In genomic region chr4:37758226-37758625, GRCh38 we compare ENCODE assay signal across 13 cellular contexts.
A peak's percentile ranks its signal among the peaks of the same experiment; 100 is the strongest.
DNase-seq lines count a peak whose midpoint lies in the region; ATAC-seq, FAIRE-seq and TF ChIP-seq lines count a peak whose summit lies in the region.
"Had no signal": no experiment of that assay in that cellular context is flagged by ENCODE, and none has a peak within 500 bp of the region (broad histone marks: within the 10 kb centered on the region; RNA-seq: fewer than 3 reads in every experiment).

No MANE protein-coding gene starts in this region.

- peak overlapping the region; percentile 47 to 83 for H3K4me3 Mint-ChIP-seq in CD14-positive monocyte
- peak overlapping the region in 3 of 10 donors; percentile 20 to 44 (median 23) for H3K4me3 Mint-ChIP-seq in naive thymus-derived CD8-positive, alpha-beta T cell
- H3K4me3 Mint-ChIP-seq: nephron progenitor cell; stimulated activated effector memory CD8-positive, alpha-beta T cell treated with anti-CD3 and anti-CD28 coated beads, Interleukin-12 subunit alpha, Interleukin-12 subunit beta, amount 100 ng/mL, for 72 hours had no signal

- ATAC-seq in naive thymus-derived CD8-positive, alpha-beta T cell: peak; percentile 61 to 68
- ATAC-seq: stimulated activated effector memory CD8-positive, alpha-beta T cell treated with anti-CD3 and anti-CD28 coated beads, Interleukin-12 subunit alpha, Interleukin-12 subunit beta, amount 100 ng/mL, for 72 hours had no signal

- no peak for FAIRE-seq in HTR-8/SVneo (lab: Jason Lieb, UNC)

- no peak for TF ChIP-seq CTCF in CD14-positive monocyte (IDR thresholded peaks at IDR 0.05)
- TF ChIP-seq CTCF in GM13977 (IDR thresholded peaks at IDR 0.05; ENCODE audit: extremely low read depth, insufficient read depth, missing control alignments): no peak

- peaks cover 90% of the 10 kb centered on the region for H3K4me1 Mint-ChIP-seq in CD14-positive monocyte
- peaks cover 6 to 43% (median 27%) of the 10 kb centered on the region in 4 donors for H3K4me1 Mint-ChIP-seq in naive thymus-derived CD8-positive, alpha-beta T cell

- peaks cover 0 to 10% of the 10 kb centered on the region in 2 donors for H3K36me3 Mint-ChIP-seq in CD14-positive monocyte
- no peaks in the 10 kb centered on the region for H3K36me3 Mint-ChIP-seq in naive thymus-derived CD8-positive, alpha-beta T cell
- H3K36me3 Mint-ChIP-seq: stimulated activated effector memory CD8-positive, alpha-beta T cell treated with anti-CD3 and anti-CD28 coated beads, Interleukin-12 subunit alpha, Interleukin-12 subunit beta, amount 100 ng/mL, for 72 hours had no signal

- no peaks in the 10 kb centered on the region for H3K27me3 Mint-ChIP-seq in CD14-positive monocyte (ENCODE audit: low read depth in 3 of 3)
- no peaks in the 10 kb centered on the region for H3K27me3 Mint-ChIP-seq in naive thymus-derived CD8-positive, alpha-beta T cell

- DNase-seq in CD14-positive monocyte (ENCODE audit: low spot score): peak; percentile 60
- peak; percentile 24 for DNase-seq in NAMALWA (ENCODE audit: low spot score)
- peak; percentile 83 for DNase-seq in fibroblast of gingiva (ENCODE audit: low read depth)
- peak in 4 of 10 donors; percentile 4 to 48 (median 22) for DNase-seq in naive thymus-derived CD8-positive, alpha-beta T cell
- no peak for DNase-seq in HTR-8/SVneo (ENCODE audit: insufficient read length, low spot score)
- DNase-seq in posterior cingulate gyrus: no peak
- no peak for DNase-seq in GM13977 (ENCODE audit: low spot score)
- DNase-seq in NCI-H187 treated with DMSO at 0.1 percent for 48 hours (lab: John Stamatoyannopoulos, UW): no peak
- DNase-seq: activated CD4-positive, CD25-positive, alpha-beta regulatory T cell treated with anti-CD3 and anti-CD28 coated beads, Interleukin-2, amount 50 U/mL, for 72 hours; dorsolateral prefrontal cortex; NCI-H82; nephron progenitor cell had no signal

- POLR2A ChIA-PET in naive thymus-derived CD8-positive, alpha-beta T cell (lab: Charles Lee): no interaction called here

- in situ Hi-C loops in GM13977 (cut with MboI; ENCODE audit: low pct_unique_long_range_greater_than_20kb, low sequenced_read_pairs, unreplicated experiment): no loop called here

- intact Hi-C loops in CD14-positive monocyte (cut with micrococcal nuclease): loop anchor here (5.0 kb wide), 1 partner anchor 71 kb away; the partner anchor contains the start of gene RELL1 (in 2 of the 2)
- intact Hi-C loops in posterior cingulate gyrus (cut with DNase I): no loop called here

- peak overlapping the region; percentile 95 to 99 (median 97) for H3K27ac Mint-ChIP-seq in CD14-positive monocyte
- peak overlapping the region in 9 of 10 donors; percentile 23 to 92 (median 82) for H3K27ac Mint-ChIP-seq in naive thymus-derived CD8-positive, alpha-beta T cell
- H3K27ac Mint-ChIP-seq: nephron progenitor cell; stimulated activated effector memory CD8-positive, alpha-beta T cell treated with anti-CD3 and anti-CD28 coated beads, Interleukin-12 subunit alpha, Interleukin-12 subunit beta, amount 100 ng/mL, for 72 hours had no signal

- no peaks in the 10 kb centered on the region for H3K9me3 Mint-ChIP-seq in CD14-positive monocyte
- H3K9me3 Mint-ChIP-seq in naive thymus-derived CD8-positive, alpha-beta T cell: no peaks in the 10 kb centered on the region
- H3K9me3 Mint-ChIP-seq: nephron progenitor cell; stimulated activated effector memory CD8-positive, alpha-beta T cell treated with anti-CD3 and anti-CD28 coated beads, Interleukin-12 subunit alpha, Interleukin-12 subunit beta, amount 100 ng/mL, for 72 hours had no signal

Comparison
In these comparisons a context has a peak if more than half of its experiments do, and no peak if none do; other contexts are left out.
1. DNase-seq: peak in CD14-positive monocyte (single experiment), NAMALWA (single experiment) and fibroblast of gingiva (single experiment); none in HTR-8/SVneo (single experiment), posterior cingulate gyrus (0 of 10), GM13977 (single experiment) and NCI-H187 treated with DMSO at 0.1 percent for 48 hours (single experiment).